ENCODE assay signal across 2 cellular contexts in the genomic region with DNA sequence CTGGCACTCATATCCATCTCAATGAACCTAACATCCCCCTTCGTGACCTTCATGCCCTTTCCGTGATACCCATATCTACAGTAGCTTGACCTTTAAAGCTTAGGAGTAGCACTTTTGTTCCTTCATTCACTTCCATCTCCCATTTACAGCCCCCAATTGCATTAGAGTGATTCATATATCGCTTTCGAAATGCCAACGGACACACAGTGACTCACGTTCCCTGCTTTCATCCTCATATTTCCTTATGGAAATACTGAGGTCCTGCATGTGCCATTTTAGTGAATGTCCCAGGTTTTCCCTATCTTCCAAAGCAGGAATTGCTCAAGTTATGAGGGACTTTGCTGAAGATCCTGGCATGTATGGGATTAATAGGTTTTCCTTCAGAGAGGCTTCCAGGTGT.
TF ChIP-seq lines count a peak whose summit lies in the region.

No MANE protein-coding gene starts in this region.

TF ChIP-seq in HCT116, 20 proteins besides CTCF, POLR2A, EP300 and RAD21 (continued from another document):
- no peak; the same call in 1 of the 2 replicates for TF ChIP-seq MAX (IDR thresholded peaks at IDR 0.05)
- peak; percentile 76 for TF ChIP-seq SP1 (IDR thresholded peaks at IDR 0.05; ENCODE audit: low read depth)
- no peak for TF ChIP-seq SIN3A (IDR thresholded peaks at IDR 0.05; ENCODE audit: low read depth)
- TF ChIP-seq YY1 (IDR thresholded peaks at IDR 0.05; ENCODE audit: extremely low read depth, insufficient replicate concordance, low read depth, low read length) = no peak
- TF ChIP-seq ELF1 (IDR thresholded peaks at IDR 0.05; ENCODE audit: borderline replicate concordance, low read depth) = no peak
- TF ChIP-seq CBX3 (IDR thresholded peaks at IDR 0.05; ENCODE audit: low read depth) = peak; percentile 94
- peak; percentile 51 for TF ChIP-seq TCF7L2 (IDR thresholded peaks at IDR 0.05; ENCODE audit: borderline replicate concordance, extremely low read depth, insufficient read depth, insufficient read length)
- peak; percentile 78 for TF ChIP-seq JUND (IDR thresholded peaks at IDR 0.05)
- no peak for TF ChIP-seq EGR1 (IDR thresholded peaks at IDR 0.05; ENCODE audit: low read depth)
- no peak for TF ChIP-seq SRF (IDR thresholded peaks at IDR 0.05; ENCODE audit: low read depth)
- no peak for TF ChIP-seq ZFX (IDR thresholded peaks at IDR 0.05)

TF ChIP-seq in SK-N-SH, 30 proteins besides CTCF, POLR2A, EP300 and RAD21 (continued from another document):
- peak; percentile 16; the same call in 1 of the 2 replicates for TF ChIP-seq NFIC (IDR thresholded peaks at IDR 0.05; ENCODE audit: borderline replicate concordance)
- TF ChIP-seq TCF12 (IDR thresholded peaks at IDR 0.05) = peak; percentile 53; the same call in 1 of the 2 replicates
- TF ChIP-seq, protein P1, sequence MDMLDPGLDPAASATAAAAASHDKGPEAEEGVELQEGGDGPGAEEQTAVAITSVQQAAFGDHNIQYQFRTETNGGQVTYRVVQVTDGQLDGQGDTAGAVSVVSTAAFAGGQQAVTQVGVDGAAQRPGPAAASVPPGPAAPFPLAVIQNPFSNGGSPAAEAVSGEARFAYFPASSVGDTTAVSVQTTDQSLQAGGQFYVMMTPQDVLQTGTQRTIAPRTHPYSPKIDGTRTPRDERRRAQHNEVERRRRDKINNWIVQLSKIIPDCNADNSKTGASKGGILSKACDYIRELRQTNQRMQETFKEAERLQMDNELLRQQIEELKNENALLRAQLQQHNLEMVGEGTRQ (IDR thresholded peaks at IDR 0.05; ENCODE audit: borderline replicate concordance, low read depth, low read length) = no peak
- TF ChIP-seq, protein P2, sequence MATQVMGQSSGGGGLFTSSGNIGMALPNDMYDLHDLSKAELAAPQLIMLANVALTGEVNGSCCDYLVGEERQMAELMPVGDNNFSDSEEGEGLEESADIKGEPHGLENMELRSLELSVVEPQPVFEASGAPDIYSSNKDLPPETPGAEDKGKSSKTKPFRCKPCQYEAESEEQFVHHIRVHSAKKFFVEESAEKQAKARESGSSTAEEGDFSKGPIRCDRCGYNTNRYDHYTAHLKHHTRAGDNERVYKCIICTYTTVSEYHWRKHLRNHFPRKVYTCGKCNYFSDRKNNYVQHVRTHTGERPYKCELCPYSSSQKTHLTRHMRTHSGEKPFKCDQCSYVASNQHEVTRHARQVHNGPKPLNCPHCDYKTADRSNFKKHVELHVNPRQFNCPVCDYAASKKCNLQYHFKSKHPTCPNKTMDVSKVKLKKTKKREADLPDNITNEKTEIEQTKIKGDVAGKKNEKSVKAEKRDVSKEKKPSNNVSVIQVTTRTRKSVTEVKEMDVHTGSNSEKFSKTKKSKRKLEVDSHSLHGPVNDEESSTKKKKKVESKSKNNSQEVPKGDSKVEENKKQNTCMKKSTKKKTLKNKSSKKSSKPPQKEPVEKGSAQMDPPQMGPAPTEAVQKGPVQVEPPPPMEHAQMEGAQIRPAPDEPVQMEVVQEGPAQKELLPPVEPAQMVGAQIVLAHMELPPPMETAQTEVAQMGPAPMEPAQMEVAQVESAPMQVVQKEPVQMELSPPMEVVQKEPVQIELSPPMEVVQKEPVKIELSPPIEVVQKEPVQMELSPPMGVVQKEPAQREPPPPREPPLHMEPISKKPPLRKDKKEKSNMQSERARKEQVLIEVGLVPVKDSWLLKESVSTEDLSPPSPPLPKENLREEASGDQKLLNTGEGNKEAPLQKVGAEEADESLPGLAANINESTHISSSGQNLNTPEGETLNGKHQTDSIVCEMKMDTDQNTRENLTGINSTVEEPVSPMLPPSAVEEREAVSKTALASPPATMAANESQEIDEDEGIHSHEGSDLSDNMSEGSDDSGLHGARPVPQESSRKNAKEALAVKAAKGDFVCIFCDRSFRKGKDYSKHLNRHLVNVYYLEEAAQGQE (IDR thresholded peaks at IDR 0.05; ENCODE audit: low read depth, low read length) = no peak
- TF ChIP-seq GATA2 (CRISPR knock-in tag; IDR thresholded peaks at IDR 0.05) = no peak
- TF ChIP-seq RCOR1 (IDR thresholded peaks at IDR 0.05; ENCODE audit: low read length) = no peak
- no peak for TF ChIP-seq NRF1 (IDR thresholded peaks at IDR 0.05; ENCODE audit: low read depth, low read length)
- TF ChIP-seq FOXM1 (IDR thresholded peaks at IDR 0.05; ENCODE audit: low read depth) = no peak
- peak; percentile 49 for TF ChIP-seq PBX3 (IDR thresholded peaks at IDR 0.05)
- no peak for TF ChIP-seq FOXJ3 (CRISPR knock-in tag; IDR thresholded peaks at IDR 0.05)
- no peak for TF ChIP-seq MEF2A (IDR thresholded peaks at IDR 0.05; ENCODE audit: borderline replicate concordance, low read depth)
- peak; percentile 67; the same call in 1 of the 2 replicates for TF ChIP-seq MAX (IDR thresholded peaks at IDR 0.05; ENCODE audit: low read depth)
